In genomic region chr11:10328314-10329090, GRCh38 we compare ENCODE assay signal across 11 cellular contexts. TPM values are rescaled to one million over a fixed set of nuclear protein-coding genes. Genes with fewer than 3 reads are reported as not detected.
A peak's percentile ranks its signal among the peaks of the same experiment; 100 is the strongest.
DNase-seq lines count a peak whose midpoint lies in the region; ATAC-seq and TF ChIP-seq lines count a peak whose summit lies in the region.
"Had no signal": no experiment of that assay in that cellular context is flagged by ENCODE, and none has a peak within 500 bp of the region (broad histone marks: within the 10 kb centered on the region; RNA-seq: fewer than 3 reads in every experiment).

No MANE protein-coding gene starts in this region.

- H3K4me1 ChIP-seq in gastrocnemius medialis, result peaks cover 27 to 30% of the 10 kb centered on the region in 2 donors

- no peaks in the 10 kb centered on the region for H3K4me1 Mint-ChIP-seq in glutamatergic neuron (ENCODE audit: low read depth, unreplicated experiment)

- no peak overlapping the region for H3K4me3 Mint-ChIP-seq in glutamatergic neuron (ENCODE audit: unreplicated experiment)

- ATAC-seq in gastrocnemius medialis (peak; percentile 40 to 60), HG03159 (IDR thresholded peaks at IDR 0.05; ENCODE audit: unreplicated experiment) (no peak), HG02763 (IDR thresholded peaks at IDR 0.05; ENCODE audit: unreplicated experiment) (no peak)
- ATAC-seq: activated CD4-positive, CD25-positive, alpha-beta regulatory T cell treated with anti-CD3 and anti-CD28 coated beads, Interleukin-2, amount 50 U/mL, for 24 hours had no signal

- H3K27ac Mint-ChIP-seq in glutamatergic neuron (ENCODE audit: unreplicated experiment), result no peak overlapping the region

- H3K9me3 ChIP-seq in gastrocnemius medialis, result no peaks in the 10 kb centered on the region

- no peaks in the 10 kb centered on the region for H3K27me3 ChIP-seq in gastrocnemius medialis

- no peaks in the 10 kb centered on the region for H3K36me3 ChIP-seq in gastrocnemius medialis

- peak; percentile 18 for DNase-seq in GM03348 (ENCODE audit: low spot score)
- peak; percentile 45 for DNase-seq in SKM-1 treated with dmso at 0.1 percent for 144 hours (lab: John Stamatoyannopoulos, UW; ENCODE audit: unreplicated experiment)
- DNase-seq in foreskin melanocyte, result peak; percentile 24
- no peak for DNase-seq in gastrocnemius medialis
- DNase-seq in glutamatergic neuron, result no peak
- DNase-seq in substantia nigra (lab: John Stamatoyannopoulos, UW), result no peak
- DNase-seq: amygdala; stimulated activated CD4-positive, alpha-beta T cell treated with anti-CD3 and anti-CD28 coated beads, Interleukin-1b, Interleukin-23, amount 100 ng/mL, for 48 hours had no signal

- H3K9me3 Mint-ChIP-seq in glutamatergic neuron (ENCODE audit: unreplicated experiment), result no peaks in the 10 kb centered on the region

- no peak for TF ChIP-seq CTCF in gastrocnemius medialis (IDR thresholded peaks at IDR 0.05 in 4 of 5, conservative IDR thresholded peaks at IDR 0.05 in 1 of 5)
- TF ChIP-seq CTCF in glutamatergic neuron (IDR thresholded peaks at IDR 0.05; ENCODE audit: partially characterized antibody, unreplicated experiment), result no peak

- in situ Hi-C loops in gastrocnemius medialis (cut with MboI; ENCODE audit: low sequenced_read_pairs in 4 of 4), result loop anchor here in 3 of 4 donors (10.0 kb wide), 3 partner anchors 124 to 564 kb away; no protein-coding TSS in a partner anchor

- H3K27ac ChIP-seq in gastrocnemius medialis (peak overlapping the region in 3 of 4 donors; percentile 38 to 43 (median 39)), substantia nigra (ENCODE audit: low read depth, low read length, poor library complexity, severe bottlenecking) (no peak overlapping the region)

- no peaks in the 10 kb centered on the region for H3K27me3 Mint-ChIP-seq in glutamatergic neuron (ENCODE audit: unreplicated experiment)

- H3K4me3 ChIP-seq in gastrocnemius medialis, result no peak overlapping the region

- intact Hi-C loops in gastrocnemius medialis (cut with DNase I; ENCODE audit: low total_unique reads), result no loop called here

- no peak for TF ChIP-seq POLR2A in gastrocnemius medialis (IDR thresholded peaks at IDR 0.05)

- no peaks in the 10 kb centered on the region for H3K36me3 Mint-ChIP-seq in glutamatergic neuron (ENCODE audit: unreplicated experiment)

RNA-seq across cellular contexts. Expression of gene ADM, which starts 23.6 kb away (rescaled TPM):
- 100 to 1,000 TPM in 1 of 4 donors, 10 to 100 TPM in 3; 40.4 to 194 (median 57.7) TPM for total RNA-seq in gastrocnemius medialis
- 0.22 TPM for total RNA-seq in glutamatergic neuron (ENCODE audit: unreplicated experiment)

RNA-seq across cellular contexts. Expression of gene SBF2, which starts 34.5 kb away (rescaled TPM):
- 10 to 100 TPM; 19.3 to 28.1 (median 25.8) TPM for total RNA-seq in gastrocnemius medialis
- total RNA-seq in glutamatergic neuron (ENCODE audit: unreplicated experiment), result 30.7 TPM

Comparison
In these comparisons a context has a peak if more than half of its experiments do, and no peak if none do; other contexts are left out.
1. DNase-seq: peak in GM03348 (single experiment), SKM-1 treated with dmso at 0.1 percent for 144 hours (single experiment) and foreskin melanocyte (single experiment); none in gastrocnemius medialis (0 of 2), glutamatergic neuron (single experiment) and substantia nigra (0 of 49).
2. ATAC-seq: peak in gastrocnemius medialis (2 of 2); none in HG03159 (single experiment) and HG02763 (single experiment).
3. RNA of gene ADM, which starts 23.6 kb away (total RNA-seq): 40.4 to 194 TPM in gastrocnemius medialis; 0.22 TPM in glutamatergic neuron (single experiment); every median in the first group is over 10 times any median in the second.